ENCODE assay signal across 9 cellular contexts in the genomic region with DNA sequence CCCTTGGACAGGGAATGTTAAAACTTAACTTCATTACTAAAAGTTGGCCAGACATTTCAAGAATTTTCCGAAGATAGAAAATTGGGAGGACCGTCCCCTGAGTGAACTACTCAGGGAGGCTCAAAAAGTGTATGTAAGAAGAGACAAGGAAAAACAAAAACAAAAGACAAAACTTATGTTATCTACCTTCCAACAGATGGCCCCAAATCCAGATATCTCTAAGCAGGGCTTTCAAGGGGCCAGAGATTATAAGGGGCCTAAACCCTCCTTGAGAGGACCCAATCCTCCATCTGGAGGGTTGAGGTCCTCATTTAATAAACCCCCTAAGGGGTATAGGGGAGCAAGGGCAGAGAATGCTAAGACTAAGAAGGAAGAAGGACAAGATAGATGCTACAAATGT.
"Had no signal": no experiment of that assay in that cellular context is flagged by ENCODE, and none has a peak within 500 bp of the region (broad histone marks: within the 10 kb centered on the region; RNA-seq: fewer than 3 reads in every experiment).

No MANE protein-coding gene starts in this region.

- H3K27ac ChIP-seq: GM23248, HL-60 had no signal

- H3K9ac ChIP-seq: GM23248 had no signal

- H3K4me3 ChIP-seq: GM23248, HAP-1 had no signal

- ATAC-seq: HCT116, HepG2 had no signal

- DNase-seq: GM23248, GOT3, H7, HFFc6, KG1 had no signal

- H3K36me3 ChIP-seq: HAP-1 had no signal

- H3K9me3 ChIP-seq: HAP-1 had no signal

- H2AFZ ChIP-seq: GM23248 had no signal

- FAIRE-seq: HepG2 had no signal

- H3K4me1 ChIP-seq: HAP-1 had no signal
